Comparison of ENCODE assay signal across 31 cellular contexts in the genomic region with DNA sequence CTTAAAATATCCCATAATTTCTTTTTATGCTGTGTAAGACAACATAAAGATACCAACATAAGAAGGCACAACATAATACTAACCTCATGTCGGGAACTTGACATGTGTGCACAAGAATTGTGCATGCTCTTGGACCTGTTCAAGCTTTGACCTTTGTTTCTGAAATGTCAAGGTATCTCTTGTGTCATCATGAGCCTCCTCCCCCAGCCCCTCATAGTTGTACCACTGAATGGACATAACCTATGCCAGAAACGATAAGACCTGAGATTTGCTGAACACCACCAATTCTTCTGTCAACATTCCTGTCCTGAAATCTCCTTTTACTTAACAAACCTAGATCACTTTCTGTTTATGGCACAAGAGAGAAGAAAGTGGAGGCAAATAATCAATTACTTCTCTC. TPM values are rescaled to one million over a fixed set of nuclear protein-coding genes. Genes with fewer than 3 reads are reported as not detected.
DNase-seq lines count a peak whose midpoint lies in the region; ATAC-seq, FAIRE-seq and TF ChIP-seq lines count a peak whose summit lies in the region.
"Had no signal": no experiment of that assay in that cellular context is flagged by ENCODE, and none has a peak within 500 bp of the region (broad histone marks: within the 10 kb centered on the region; RNA-seq: fewer than 3 reads in every experiment).

No MANE protein-coding gene starts in this region.

- H3K27ac ChIP-seq in liver (ENCODE audit: low read depth in 1 of 2, low read length in 2 of 2) = peak overlapping the region; percentile 36 to 58
- H3K27ac ChIP-seq: BLaER1 had no signal

- no peak overlapping the region for H3K4me3 Mint-ChIP-seq in progenitor cell of endocrine pancreas (ENCODE audit: low read depth)
- H3K4me3 Mint-ChIP-seq: CD14-positive monocyte; CD4-positive, alpha-beta memory T cell; CD4-positive, CD25-positive, alpha-beta regulatory T cell; CD8-positive, alpha-beta memory T cell had no signal

- DNase-seq in bronchial epithelial cell (ENCODE audit: low read depth) = no peak
- peak; percentile 69 for DNase-seq in left lobe of liver (ENCODE audit: low spot score)
- DNase-seq in progenitor cell of endocrine pancreas (ENCODE audit: low spot score, unreplicated experiment) = no peak
- DNase-seq in H7 = no peak
- no peak for DNase-seq in NCI-H82 (lab: John Stamatoyannopoulos, UW)
- no peak for DNase-seq in cerebellar cortex (ENCODE audit: low spot score)
- DNase-seq in NCI-H2196 treated with DMSO at 0.1 percent for 48 hours (lab: John Stamatoyannopoulos, UW; ENCODE audit: unreplicated experiment) = no peak
- DNase-seq: 8988T; ACHN; BE2C; C1 segment of cervical spinal cord; CD4-positive, alpha-beta memory T cell; CD4-positive, CD25-positive, alpha-beta regulatory T cell; CD8-positive, alpha-beta memory T cell; COR-L47; DMS 273 treated with DMSO at 0.1 percent for 48 hours; DMS153; DMS53; DMS79; DND-41; EL; GDM1 had no signal

- H3K36me3 ChIP-seq in bronchial epithelial cell (ENCODE audit: control insufficient read depth, insufficient read depth, low read length) (no peaks in the 10 kb centered on the region), liver (ENCODE audit: control insufficient read depth in 4 of 4, insufficient read depth in 3 of 4, low read depth in 1 of 4, low read length in 3 of 4) (no peaks in the 10 kb centered on the region), H7 (replicated peaks; ENCODE audit: control insufficient read depth, insufficient read depth, low read length) (no peaks in the 10 kb centered on the region)
- H3K36me3 ChIP-seq: BE2C, BLaER1 had no signal

- H3K4me1 ChIP-seq in liver (ENCODE audit: control insufficient read depth in 4 of 4, insufficient read depth in 4 of 4, low read length in 3 of 4) = peaks cover 1 to 39% (median 23%) of the 10 kb centered on the region in 4 donors
- H3K4me1 ChIP-seq: BE2C, BLaER1 had no signal

- no peak overlapping the region for H3K9ac ChIP-seq in liver (ENCODE audit: low read depth in 1 of 2, low read length in 2 of 2)
- H3K9ac ChIP-seq: BLaER1 had no signal

- 40% methylated on average over 2 of the region's 2 CpGs for whole genome bisulfite sequencing in liver

- H3K27ac Mint-ChIP-seq in progenitor cell of endocrine pancreas = peak overlapping the region; percentile 50
- H3K27ac Mint-ChIP-seq: CD14-positive monocyte; CD4-positive, alpha-beta memory T cell; CD4-positive, CD25-positive, alpha-beta regulatory T cell; CD8-positive, alpha-beta memory T cell had no signal

- H3K27me3 Mint-ChIP-seq in progenitor cell of endocrine pancreas = no peaks in the 10 kb centered on the region
- H3K27me3 Mint-ChIP-seq: CD4-positive, alpha-beta memory T cell; CD4-positive, CD25-positive, alpha-beta regulatory T cell had no signal

- TF ChIP-seq RAD21 in liver (IDR thresholded peaks at IDR 0.05) = peak; percentile 27 to 59

- ATAC-seq in left lobe of liver = peak; percentile 70
- ATAC-seq: GM12878 had no signal

- TF ChIP-seq CTCF in bronchial epithelial cell (IDR thresholded peaks at IDR 0.05; ENCODE audit: insufficient read depth, low read length, severe bottlenecking) = no peak
- TF ChIP-seq CTCF in liver (IDR thresholded peaks at IDR 0.05; ENCODE audit: low read depth, low read length, missing input control) = no peak
- no peak for TF ChIP-seq CTCF in progenitor cell of endocrine pancreas (IDR thresholded peaks at IDR 0.05; ENCODE audit: unreplicated experiment)

- peak; percentile 85 for FAIRE-seq in bronchial epithelial cell (lab: Jason Lieb, UNC)
- FAIRE-seq: A204.1, GM12878, GM12892, GM19239 had no signal

- H3K4me3 ChIP-seq in bronchial epithelial cell (ENCODE audit: low read depth, low read length) (no peak overlapping the region), liver (ENCODE audit: low read depth in 1 of 3, low read length in 3 of 3) (no peak overlapping the region), H7 (ENCODE audit: insufficient read depth, low read depth, low read length) (no peak overlapping the region)
- H3K4me3 ChIP-seq: BLaER1, GM12878 had no signal

- H3K9me3 Mint-ChIP-seq in progenitor cell of endocrine pancreas (ENCODE audit: low read depth) = peaks cover 3% of the 10 kb centered on the region

- no peaks in the 10 kb centered on the region for H3K36me3 Mint-ChIP-seq in progenitor cell of endocrine pancreas (ENCODE audit: insufficient read depth)
- H3K36me3 Mint-ChIP-seq: CD14-positive monocyte; CD4-positive, alpha-beta memory T cell; CD4-positive, CD25-positive, alpha-beta regulatory T cell; CD8-positive, alpha-beta memory T cell had no signal

- no peaks in the 10 kb centered on the region for H3K27me3 ChIP-seq in bronchial epithelial cell (ENCODE audit: control insufficient read depth, insufficient read depth, low read length)
- no peaks in the 10 kb centered on the region for H3K27me3 ChIP-seq in liver (ENCODE audit: control insufficient read depth in 4 of 4, insufficient read depth in 4 of 4, low read length in 3 of 4)
- no peaks in the 10 kb centered on the region; the same call in 1 of the 2 replicates for H3K27me3 ChIP-seq in H7 (ENCODE audit: control insufficient read depth, insufficient read depth, low read length)
- H3K27me3 ChIP-seq: BE2C, BLaER1 had no signal

- H3K4me1 Mint-ChIP-seq in progenitor cell of endocrine pancreas (ENCODE audit: low read depth) = peaks cover 21% of the 10 kb centered on the region
- H3K4me1 Mint-ChIP-seq: CD14-positive monocyte; CD4-positive, alpha-beta memory T cell; CD4-positive, CD25-positive, alpha-beta regulatory T cell; CD8-positive, alpha-beta memory T cell had no signal

- no peaks in the 10 kb centered on the region for H3K9me3 ChIP-seq in liver (ENCODE audit: control insufficient read depth in 4 of 4, low read length in 3 of 4)
- H3K9me3 ChIP-seq: BE2C, BLaER1 had no signal

TF ChIP-seq in liver, 16 proteins besides CTCF, POLR2A, EP300 and RAD21 (continues in another document):
- peak; percentile 60 for TF ChIP-seq NR2F2 (IDR thresholded peaks at IDR 0.05)
- TF ChIP-seq RXRA (IDR thresholded peaks at IDR 0.05) = peak; percentile 89 to 90
- no peak for TF ChIP-seq EGR1 (IDR thresholded peaks at IDR 0.05; ENCODE audit: low read depth in 2 of 2)
- TF ChIP-seq FOXA2 (IDR thresholded peaks at IDR 0.05) = peak; percentile 61
- peak; percentile 75 to 77 for TF ChIP-seq HNF4A (conservative IDR thresholded peaks at IDR 0.05)
- peak; percentile 47 for TF ChIP-seq HNF4G (IDR thresholded peaks at IDR 0.05)
- TF ChIP-seq FOXA1 (IDR thresholded peaks at IDR 0.05) = peak; percentile 27
- peak; percentile 47 for TF ChIP-seq ATF3 (IDR thresholded peaks at IDR 0.05)
- TF ChIP-seq, protein P1, sequence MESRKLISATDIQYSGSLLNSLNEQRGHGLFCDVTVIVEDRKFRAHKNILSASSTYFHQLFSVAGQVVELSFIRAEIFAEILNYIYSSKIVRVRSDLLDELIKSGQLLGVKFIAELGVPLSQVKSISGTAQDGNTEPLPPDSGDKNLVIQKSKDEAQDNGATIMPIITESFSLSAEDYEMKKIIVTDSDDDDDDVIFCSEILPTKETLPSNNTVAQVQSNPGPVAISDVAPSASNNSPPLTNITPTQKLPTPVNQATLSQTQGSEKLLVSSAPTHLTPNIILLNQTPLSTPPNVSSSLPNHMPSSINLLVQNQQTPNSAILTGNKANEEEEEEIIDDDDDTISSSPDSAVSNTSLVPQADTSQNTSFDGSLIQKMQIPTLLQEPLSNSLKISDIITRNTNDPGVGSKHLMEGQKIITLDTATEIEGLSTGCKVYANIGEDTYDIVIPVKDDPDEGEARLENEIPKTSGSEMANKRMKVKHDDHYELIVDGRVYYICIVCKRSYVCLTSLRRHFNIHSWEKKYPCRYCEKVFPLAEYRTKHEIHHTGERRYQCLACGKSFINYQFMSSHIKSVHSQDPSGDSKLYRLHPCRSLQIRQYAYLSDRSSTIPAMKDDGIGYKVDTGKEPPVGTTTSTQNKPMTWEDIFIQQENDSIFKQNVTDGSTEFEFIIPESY (IDR thresholded peaks at IDR 0.05) = peak; percentile 56
- no peak for TF ChIP-seq GABPA (IDR thresholded peaks at IDR 0.05 in 1 of 2, conservative IDR thresholded peaks at IDR 0.05 in 1 of 2)
- peak; percentile 24 for TF ChIP-seq YY1 (IDR thresholded peaks at IDR 0.05)
- TF ChIP-seq SP1 (IDR thresholded peaks at IDR 0.05) = peak; percentile 86
- peak; percentile 45 to 73 for TF ChIP-seq JUND (IDR thresholded peaks at IDR 0.05)
- TF ChIP-seq TAF1 (conservative IDR thresholded peaks at IDR 0.05) = no peak
- peak; percentile 36 for TF ChIP-seq REST (IDR thresholded peaks at IDR 0.05)

RNA-seq across cellular contexts. Expression of gene PROX1, which starts 29.4 kb away (rescaled TPM):
- under 0.01 TPM in 2 replicates for total RNA-seq in bronchial epithelial cell
- total RNA-seq in left lobe of liver = 173 TPM
- 100 to 1,000 TPM in 1 of 2 donors, 10 to 100 TPM in 1; 23.2 to 101 TPM for total RNA-seq in liver
- polyA plus RNA-seq in liver = 10 to 100 TPM; 18.3 to 39.4 TPM
- total RNA-seq in progenitor cell of endocrine pancreas = 63.2 and 73.9 TPM in 2 replicates
- 2.3 and 2.9 TPM in 2 replicates for total RNA-seq in H7 (2014; rRNA removed; shearing (Covaris generic))
- total RNA-seq: A673; CD4-positive, alpha-beta memory T cell; CD4-positive, CD25-positive, alpha-beta regulatory T cell; CD8-positive, alpha-beta memory T cell; G401 had no signal
- polyA plus RNA-seq: CD14-positive monocyte; CD4-positive, alpha-beta memory T cell; CD4-positive, CD25-positive, alpha-beta regulatory T cell; CD8-positive, alpha-beta memory T cell had no signal
